In the genomic region with DNA sequence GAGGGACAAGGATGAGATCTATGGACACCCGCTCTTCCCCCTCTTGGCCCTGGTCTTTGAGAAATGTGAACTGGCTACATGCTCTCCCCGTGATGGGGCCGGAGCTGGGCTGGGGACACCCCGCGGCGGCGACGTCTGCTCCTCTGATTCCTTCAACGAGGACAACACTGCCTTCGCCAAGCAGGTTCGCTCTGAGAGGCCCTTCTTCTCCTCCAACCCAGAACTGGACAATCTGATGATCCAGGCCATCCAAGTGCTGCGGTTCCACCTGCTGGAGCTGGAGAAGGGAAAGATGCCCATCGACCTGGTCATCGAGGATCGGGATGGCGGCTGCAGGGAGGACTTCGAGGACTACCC, we compare ENCODE assay signal across 12 cellular contexts. TPM values are rescaled to one million over a fixed set of nuclear protein-coding genes. Genes with fewer than 3 reads are reported as not detected.
"Had no signal": no experiment of that assay in that cellular context is flagged by ENCODE, and none has a peak within 500 bp of the region (broad histone marks: within the 10 kb centered on the region; RNA-seq: fewer than 3 reads in every experiment).

No MANE protein-coding gene starts in this region.

RNA-seq across cellular contexts. Expression of gene CDRT15L2, which starts 9.9 kb away (rescaled TPM):
- total RNA-seq: activated CD8-positive, alpha-beta T cell treated with anti-CD3 and anti-CD28 coated beads, Interleukin-2, amount 10 ng/mL, durations not matched to agents 7 days and 5 days; activated T-helper 1 cell treated with anti-CD3 and anti-CD28 coated beads, Interleukin-12 subunit alpha, Interleukin-12 subunit beta, Interleukin-2, Interleukin-4 antibody, amounts not matched to agents 30 ng/mL and 10 ng/mL and 1 ng/mL, durations not matched to agents 14 hours and 24 hours and 36 hours; left lobe of liver; lung microvascular endothelial cell; omental fat pad; psoas muscle; right atrium auricular region; SJSA1; skeletal muscle tissue; urinary bladder had no signal
- polyA plus RNA-seq: keratinocyte, neural cell, psoas muscle, urinary bladder had no signal
